In genomic region chr22:19855504-19856409, GRCh38 we compare ENCODE assay signal across 8 cellular contexts. TPM values are rescaled to one million over a fixed set of nuclear protein-coding genes. Genes with fewer than 3 reads are reported as not detected.
DNase-seq lines count a peak whose midpoint lies in the region; ATAC-seq, FAIRE-seq and TF ChIP-seq lines count a peak whose summit lies in the region.

No MANE protein-coding gene starts in this region.

- peak overlapping the region; percentile 46 for H3K27ac ChIP-seq in mammary epithelial cell (ENCODE audit: insufficient read depth, low read depth, low read length)

- TF ChIP-seq CTCF in Loucy (conservative IDR thresholded peaks at IDR 0.05; ENCODE audit: low read length) (no peak), mammary epithelial cell (conservative IDR thresholded peaks at IDR 0.05 in 1 of 2, IDR thresholded peaks at IDR 0.05 in 1 of 2; ENCODE audit: extremely low read depth in 1 of 2, insufficient read depth in 1 of 2, low read depth in 1 of 2, low read length in 2 of 2) (no peak)

- WGBS in mammary epithelial cell (ENCODE audit: low coverage, missing lambda C conversion rate), result 8% methylated on average over 13 of the region's 24 CpGs

- peak; percentile 17 for ATAC-seq in GM21825 (IDR thresholded peaks at IDR 0.05; ENCODE audit: unreplicated experiment)

- no peaks in the 10 kb centered on the region for H3K9me3 ChIP-seq in Loucy (ENCODE audit: insufficient read depth, low read depth, low read length)
- no peaks in the 10 kb centered on the region for H3K9me3 ChIP-seq in mammary epithelial cell (replicated peaks; ENCODE audit: insufficient read depth, low read length)

- BruUV-seq in mammary epithelial cell (replicated peaks; lab: Mats Ljungman, UMichigan), result no TSS peak

- H4K20me1 ChIP-seq in Loucy (ENCODE audit: insufficient read depth, low read length, poor library complexity, severe bottlenecking), result peaks cover 35% of the 10 kb centered on the region
- H4K20me1 ChIP-seq in mammary epithelial cell (ENCODE audit: insufficient read depth, low read length), result no peaks in the 10 kb centered on the region

- CTCF ChIA-PET in mammary epithelial cell (lab: Charles Lee; ENCODE audit: low non-redundant PET), result no interaction called here

- peaks cover 5% of the 10 kb centered on the region for H3K27me3 ChIP-seq in Loucy (ENCODE audit: insufficient read depth, low read length, poor library complexity, severe bottlenecking)
- H3K27me3 ChIP-seq in mammary epithelial cell (ENCODE audit: insufficient read depth, low read length), result no peaks in the 10 kb centered on the region

- DNase-seq in GDM1 (lab: John Stamatoyannopoulos, UW), result peak; percentile 51
- DNase-seq in T-helper 22 cell (ENCODE audit: low read depth), result peak; percentile 38
- DNase-seq in mammary epithelial cell, result peak; percentile 57
- peak; percentile 70 for DNase-seq in islet precursor cell
- DNase-seq in stimulated activated CD4-positive, alpha-beta T cell treated with anti-CD3 and anti-CD28 coated beads, Interleukin-15, amount 100 ng/mL, for 48 hours (ENCODE audit: low read depth in 2 of 2), result peak; percentile 66 to 74
- DNase-seq in frontal cortex (ENCODE audit: low spot score in 2 of 2), result no peak

- H3K79me2 ChIP-seq in Loucy (ENCODE audit: insufficient read depth, low read length) (peaks cover 70% of the 10 kb centered on the region), mammary epithelial cell (ENCODE audit: insufficient read depth, low read length) (peaks cover 53% of the 10 kb centered on the region)

- H3K4me2 ChIP-seq in Loucy (ENCODE audit: low read depth, low read length, poor library complexity, severe bottlenecking), result peak overlapping the region; percentile 95
- H3K4me2 ChIP-seq in mammary epithelial cell (ENCODE audit: insufficient read depth, low read depth, low read length), result peak overlapping the region; percentile 97

- H3K4me1 ChIP-seq in Loucy (ENCODE audit: insufficient read depth, low read length, poor library complexity, severe bottlenecking) (peaks cover 38% of the 10 kb centered on the region), mammary epithelial cell (ENCODE audit: insufficient read depth, low read length) (peaks cover 40% of the 10 kb centered on the region)

- peak overlapping the region; percentile 99 for H3K9ac ChIP-seq in Loucy (ENCODE audit: low read depth, low read length, poor library complexity, severe bottlenecking)
- H3K9ac ChIP-seq in mammary epithelial cell (ENCODE audit: insufficient read depth, low read length), result peak overlapping the region; percentile 66

- H3K4me3 ChIP-seq in Loucy (ENCODE audit: low read length, poor library complexity, severe bottlenecking) (peak overlapping the region; percentile 96), mammary epithelial cell (replicated peaks in 1 of 3; ENCODE audit: insufficient read depth in 1 of 3, low read depth in 2 of 3, low read length in 3 of 3) (peak overlapping the region; percentile 85 to 94 (median 88))

- in situ Hi-C loops in mammary epithelial cell (cut with MboI; ENCODE audit: low sequenced_read_pairs in 2 of 2), result no loop called here

- H3F3A ChIP-seq in Loucy (ENCODE audit: low read depth), result no peaks in the 10 kb centered on the region

- H2AFZ ChIP-seq in Loucy (ENCODE audit: low read length), result peak overlapping the region; percentile 69
- peak overlapping the region; percentile 81 for H2AFZ ChIP-seq in mammary epithelial cell (ENCODE audit: low read depth, low read length)

- intact Hi-C loops in mammary epithelial cell (cut with micrococcal nuclease), result loop anchor here (2.0 kb wide), 3 partner anchors 37 to 99 kb away; no protein-coding TSS in a partner anchor

- dilution Hi-C loops in mammary epithelial cell (cut with HindIII; ENCODE audit: low sequenced_read_pairs), result no loop called here

- FAIRE-seq in frontal cortex (lab: Jason Lieb, UNC), result no peak

- H3K9me2 ChIP-seq in Loucy (replicated peaks; ENCODE audit: low read depth, low read length), result no peaks in the 10 kb centered on the region

- peaks cover 15% of the 10 kb centered on the region; the same call in 1 of the 2 replicates for H3K36me3 ChIP-seq in Loucy (ENCODE audit: insufficient read depth, low read length)
- H3K36me3 ChIP-seq in mammary epithelial cell (ENCODE audit: insufficient read depth, low read length), result peaks cover 2% of the 10 kb centered on the region

RNA-seq across cellular contexts. Expression of gene GNB1L, which starts 1.1 kb away (rescaled TPM):
- total RNA-seq in mammary epithelial cell (1 to 10 TPM; 3.8 to 7.8 TPM), frontal cortex (2.9 TPM)
- 7.9 TPM for polyA plus RNA-seq in mammary epithelial cell
- 0.93 TPM for polyA minus RNA-seq in mammary epithelial cell

RNA-seq across cellular contexts. Expression of gene RTL10, which starts 1.1 kb away (rescaled TPM):
- total RNA-seq in mammary epithelial cell, result 10 to 100 TPM; 20.7 to 21.9 TPM
- 17.8 TPM for polyA plus RNA-seq in mammary epithelial cell
- 72.2 TPM for polyA minus RNA-seq in mammary epithelial cell
- total RNA-seq in frontal cortex, result 13.0 TPM

Comparison
In these comparisons a context has a peak if more than half of its experiments do, and no peak if none do; other contexts are left out.
1. DNase-seq: peak in GDM1 (single experiment), T-helper 22 cell (single experiment), mammary epithelial cell (single experiment), islet precursor cell (single experiment) and stimulated activated CD4-positive, alpha-beta T cell treated with anti-CD3 and anti-CD28 coated beads, Interleukin-15, amount 100 ng/mL, for 48 hours (2 of 2); none in frontal cortex (0 of 2).